Comparison of ENCODE assay signal across 26 cellular contexts in the genomic region with DNA sequence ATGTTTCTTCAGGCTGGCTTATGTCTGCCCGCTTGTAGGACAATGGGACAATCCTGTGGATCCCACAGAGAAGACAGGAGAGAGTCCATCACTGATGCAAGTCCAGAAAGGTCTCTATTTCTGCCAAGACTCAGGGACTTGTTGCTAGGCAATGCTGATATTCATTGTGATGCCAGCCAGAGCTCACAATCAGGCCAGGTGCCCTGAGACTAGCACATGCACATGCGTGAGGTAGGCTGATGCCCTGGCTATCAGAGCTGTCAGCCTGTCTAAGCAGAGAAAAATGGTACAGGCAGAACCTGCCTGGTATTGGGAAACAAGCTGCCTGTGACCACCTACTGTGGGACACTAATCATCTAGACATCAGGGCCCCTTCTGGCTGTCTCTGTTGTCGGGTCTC.
"Had no signal": no experiment of that assay in that cellular context is flagged by ENCODE, and none has a peak within 500 bp of the region (broad histone marks: within the 10 kb centered on the region; RNA-seq: fewer than 3 reads in every experiment).

No MANE protein-coding gene starts in this region.

- DNase-seq: activated effector memory CD4-positive, alpha-beta T cell treated with anti-CD3 and anti-CD28 coated beads, Interleukin-2, amount 50 U/mL, for 16 hours; activated effector memory CD4-positive, alpha-beta T cell treated with Interleukin-2 at 50 U/mL for 16 hours; activated gamma-delta T cell; activated gamma-delta T cell treated with Interleukin-2 at 50 U/mL for 16 hours; activated naive CD4-positive, alpha-beta T cell; activated naive CD4-positive, alpha-beta T cell treated with anti-CD3 and anti-CD28 coated beads for 36 hours; activated naive CD4-positive, alpha-beta T cell treated with anti-CD3 and anti-CD28 coated beads, Interleukin-2, amount 10 ng/mL, durations not matched to agents 7 days and 5 days; activated naive CD4-positive, alpha-beta T cell treated with anti-CD3 and anti-CD28 coated beads, Interleukin-2, amount 50 U/mL, for 16 hours; activated naive CD4-positive, alpha-beta T cell treated with Interleukin-2 at 50 U/mL for 16 hours; activated naive CD8-positive, alpha-beta T cell treated with anti-CD3 and anti-CD28 coated beads for 36 hours; activated naive CD8-positive, alpha-beta T cell treated with anti-CD3 and anti-CD28 coated beads, Interleukin-2, amount 10 ng/mL, durations not matched to agents 7 days and 5 days; activated naive CD8-positive, alpha-beta T cell treated with anti-CD3 and anti-CD28 coated beads, Interleukin-2, amount 50 U/mL, for 24 hours; activated T-cell treated with anti-CD3 and anti-CD28 coated beads, Interleukin-2, amount 50 U/mL, for 1 hour; activated T-cell treated with anti-CD3 and anti-CD28 coated beads, Interleukin-2, amount 50 U/mL, for 24 hours; activated T-cell treated with anti-CD3 and anti-CD28 coated beads, Interleukin-2, amount 50 U/mL, for 4 hours; activated T-cell treated with anti-CD3 and anti-CD28 coated beads, Interleukin-2, amount 50 U/mL, for 48 hours; activated T-cell treated with anti-CD3 and anti-CD28 coated beads, Interleukin-2, amount 50 U/mL, for 72 hours; amniotic stem cell; amygdala; anterior cingulate cortex; aorta; body of pancreas; brain microvascular endothelial cell; caudate nucleus; central memory CD4-positive, alpha-beta T cell; cerebellar nuclear complex had no signal
